Comparison of ENCODE assay signal across 14 cellular contexts in the genomic region with DNA sequence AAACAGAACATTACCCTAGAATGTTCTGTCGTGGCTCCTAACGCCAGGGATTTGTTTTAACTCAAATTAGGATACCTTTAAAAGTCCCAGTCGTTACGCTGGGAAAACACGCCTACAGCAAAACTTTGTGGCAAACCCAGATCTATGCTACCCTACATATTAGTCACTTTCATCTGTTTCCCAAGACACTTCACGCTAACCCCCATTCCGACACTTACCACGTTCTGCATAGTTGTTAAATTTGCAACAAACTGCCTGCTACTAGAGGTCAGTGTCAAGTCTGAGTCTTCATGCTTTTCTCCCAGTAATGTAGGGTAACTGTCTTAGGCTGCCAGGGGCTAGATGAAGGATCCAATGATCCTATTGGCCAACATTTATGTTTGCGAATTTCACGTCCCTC.
DNase-seq lines count a peak whose midpoint lies in the region; ATAC-seq and TF ChIP-seq lines count a peak whose summit lies in the region.
"Had no signal": no experiment of that assay in that cellular context is flagged by ENCODE, and none has a peak within 500 bp of the region (broad histone marks: within the 10 kb centered on the region; RNA-seq: fewer than 3 reads in every experiment).

No MANE protein-coding gene starts in this region.

- H3K36me3 Mint-ChIP-seq in Caco-2 (ENCODE audit: insufficient read depth, unreplicated experiment) (no peaks in the 10 kb centered on the region), nephron progenitor cell (ENCODE audit: low read depth) (peaks cover 5% of the 10 kb centered on the region)
- H3K36me3 Mint-ChIP-seq: CD14-positive monocyte; CD8-positive, alpha-beta T cell had no signal

- H3K4me3 Mint-ChIP-seq in Caco-2 (ENCODE audit: unreplicated experiment): no peak overlapping the region
- peak overlapping the region; percentile 14 for H3K4me3 Mint-ChIP-seq in nephron progenitor cell
- H3K4me3 Mint-ChIP-seq: B cell; CD14-positive monocyte; CD8-positive, alpha-beta T cell had no signal

- no peak for DNase-seq in Caco-2
- DNase-seq in choroid plexus epithelial cell (ENCODE audit: low read depth): peak; percentile 34
- no peak for DNase-seq in nephron progenitor cell
- no peak for DNase-seq in dermis blood vessel endothelial cell
- no peak for DNase-seq in left lobe of liver (ENCODE audit: low spot score)
- no peak for DNase-seq in DMS 273 (lab: John Stamatoyannopoulos, UW; ENCODE audit: unreplicated experiment)
- DNase-seq: CD8-positive, alpha-beta T cell; GM23248; H7 had no signal

- H3K27me3 ChIP-seq in Caco-2 (replicated peaks; ENCODE audit: control insufficient read depth, insufficient read depth, low read length) (no peaks in the 10 kb centered on the region), Loucy (ENCODE audit: insufficient read depth, low read length, poor library complexity, severe bottlenecking) (no peaks in the 10 kb centered on the region)

- no peaks in the 10 kb centered on the region for H3K36me3 ChIP-seq in Caco-2 (ENCODE audit: control insufficient read depth, insufficient read depth, low read length)
- no peaks in the 10 kb centered on the region for H3K36me3 ChIP-seq in Loucy (ENCODE audit: insufficient read depth, low read length)

- no peak for TF ChIP-seq CTCF in Caco-2 (IDR thresholded peaks at IDR 0.05; ENCODE audit: insufficient read depth in 1 of 2, low read depth in 1 of 2, low read length in 1 of 2, severe bottlenecking in 1 of 2, unreplicated experiment in 1 of 2)
- TF ChIP-seq CTCF in Loucy (conservative IDR thresholded peaks at IDR 0.05; ENCODE audit: low read length): no peak
- no peak for TF ChIP-seq CTCF in choroid plexus epithelial cell (conservative IDR thresholded peaks at IDR 0.05; ENCODE audit: low read depth, low read length)
- TF ChIP-seq CTCF in nephron progenitor cell (IDR thresholded peaks at IDR 0.05): no peak

- H3K4me1 Mint-ChIP-seq in Caco-2 (ENCODE audit: low read depth, unreplicated experiment) (no peaks in the 10 kb centered on the region), nephron progenitor cell (peaks cover 55% of the 10 kb centered on the region)
- H3K4me1 Mint-ChIP-seq: B cell, CD14-positive monocyte had no signal

- no peaks in the 10 kb centered on the region for H3K9me2 ChIP-seq in Loucy (replicated peaks; ENCODE audit: low read depth, low read length)

- intact Hi-C loops in Caco-2 (cut with micrococcal nuclease; ENCODE audit: unreplicated experiment): no loop called here

- peak overlapping the region; percentile 77 for H3K4me2 ChIP-seq in Loucy (ENCODE audit: low read depth, low read length, poor library complexity, severe bottlenecking)

- no peaks in the 10 kb centered on the region for H3K4me1 ChIP-seq in Caco-2
- H3K4me1 ChIP-seq in Loucy (ENCODE audit: insufficient read depth, low read length, poor library complexity, severe bottlenecking): peaks cover 48% of the 10 kb centered on the region

- no TSS peak for BruUV-seq in Caco-2 (replicated peaks; lab: Mats Ljungman, UMichigan)

- peaks cover 9% of the 10 kb centered on the region for H3K9me3 Mint-ChIP-seq in Caco-2 (ENCODE audit: unreplicated experiment)
- H3K9me3 Mint-ChIP-seq in nephron progenitor cell: peaks cover 20% of the 10 kb centered on the region
- H3K9me3 Mint-ChIP-seq: CD8-positive, alpha-beta T cell had no signal

- H3K79me2 ChIP-seq in Loucy (ENCODE audit: insufficient read depth, low read length): no peaks in the 10 kb centered on the region

- no peaks in the 10 kb centered on the region for H3F3A ChIP-seq in Loucy (ENCODE audit: low read depth)

- H3K9ac ChIP-seq in Loucy (ENCODE audit: low read depth, low read length, poor library complexity, severe bottlenecking): peak overlapping the region; percentile 68
- H3K9ac ChIP-seq: GM23248 had no signal

- no peaks in the 10 kb centered on the region for H4K20me1 ChIP-seq in Loucy (ENCODE audit: insufficient read depth, low read length, poor library complexity, severe bottlenecking)

- H3K27me3 Mint-ChIP-seq in Caco-2 (ENCODE audit: insufficient read depth, unreplicated experiment) (no peaks in the 10 kb centered on the region), nephron progenitor cell (ENCODE audit: low read depth, poor library complexity) (peaks cover 7% of the 10 kb centered on the region)

- POLR2A ChIA-PET in Caco-2 (lab: Charles Lee): no interaction called here

- H3K27ac Mint-ChIP-seq in Caco-2 (ENCODE audit: unreplicated experiment) (peak overlapping the region; percentile 48), nephron progenitor cell (no peak overlapping the region)
- H3K27ac Mint-ChIP-seq: B cell; CD14-positive monocyte; CD8-positive, alpha-beta T cell had no signal

- H2AFZ ChIP-seq in Loucy (ENCODE audit: low read length): peak overlapping the region; percentile 80; the same call in 1 of the 2 replicates
- H2AFZ ChIP-seq: GM23248 had no signal

- ATAC-seq in HG03039 (IDR thresholded peaks at IDR 0.05; ENCODE audit: unreplicated experiment): no peak
- ATAC-seq in left lobe of liver: no peak
- ATAC-seq: CD8-positive, alpha-beta T cell; K562 had no signal

- H3K4me3 ChIP-seq in Caco-2 (ENCODE audit: low read depth, low read length) (no peak overlapping the region), Loucy (ENCODE audit: low read length, poor library complexity, severe bottlenecking) (no peak overlapping the region), choroid plexus epithelial cell (ENCODE audit: low read depth, low read length) (no peak overlapping the region)
- H3K4me3 ChIP-seq: GM23248, K562 had no signal

- no peaks in the 10 kb centered on the region for H3K9me3 ChIP-seq in Caco-2
- no peaks in the 10 kb centered on the region for H3K9me3 ChIP-seq in Loucy (ENCODE audit: insufficient read depth, low read depth, low read length)

- CTCF ChIA-PET in Caco-2 (lab: Charles Lee): no interaction called here
